Comparison of ENCODE assay signal across 1 cellular context in the genomic region with DNA sequence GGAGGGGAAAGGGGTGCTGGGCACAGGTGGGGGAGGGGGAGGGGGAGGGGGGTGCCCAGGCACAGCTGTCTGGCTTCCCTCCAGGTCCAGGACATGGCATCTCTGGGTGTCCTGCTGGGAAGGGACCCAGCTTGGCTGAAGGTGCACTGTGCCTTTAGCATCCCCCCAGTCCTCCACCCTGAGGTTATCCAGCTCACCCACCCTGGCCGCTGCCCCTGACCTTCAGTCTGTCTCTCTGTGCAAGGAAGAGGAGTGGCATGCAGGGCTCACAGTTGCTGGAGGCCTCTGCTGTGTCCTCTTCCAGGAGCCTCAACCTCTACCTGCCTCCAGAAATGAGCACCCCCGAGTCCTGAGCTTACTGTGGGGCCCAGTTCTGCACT.
TF ChIP-seq lines count a peak whose summit lies in the region.

No MANE protein-coding gene starts in this region.

TF ChIP-seq in H1, 55 proteins besides CTCF, POLR2A, EP300 and RAD21:
- no peak for TF ChIP-seq SUZ12 (IDR thresholded peaks at IDR 0.05; ENCODE audit: low read length)
- no peak for TF ChIP-seq EGR1 (IDR thresholded peaks at IDR 0.05; ENCODE audit: borderline replicate concordance, low read depth, low read length)
- no peak for TF ChIP-seq YY1 (IDR thresholded peaks at IDR 0.05; ENCODE audit: low read depth, low read length)
- no peak for TF ChIP-seq CEBPB (IDR thresholded peaks at IDR 0.05; ENCODE audit: low read depth, low read length)
- TF ChIP-seq ATF2 (IDR thresholded peaks at IDR 0.05; ENCODE audit: low read length) = no peak
- no peak for TF ChIP-seq FOSL1 (IDR thresholded peaks at IDR 0.05; ENCODE audit: insufficient read depth, low read depth, low read length)
- TF ChIP-seq TAF7 (optimal IDR thresholded peaks at IDR 0.05; ENCODE audit: borderline replicate concordance, low read depth, low read length) = no peak
- no peak for TF ChIP-seq GABPA (IDR thresholded peaks at IDR 0.05; ENCODE audit: borderline replicate concordance, insufficient read depth, low read length)
- TF ChIP-seq EZH2 (IDR thresholded peaks at IDR 0.05; ENCODE audit: low read depth, low read length, severe bottlenecking) = no peak
- no peak for TF ChIP-seq SIRT6 (IDR thresholded peaks at IDR 0.05; ENCODE audit: low read length)
- TF ChIP-seq SAP30 (IDR thresholded peaks at IDR 0.05; ENCODE audit: insufficient read depth, insufficient replicate concordance, low read length) = no peak
- no peak for TF ChIP-seq BACH1 (IDR thresholded peaks at IDR 0.05; ENCODE audit: low read length)
- no peak for TF ChIP-seq TBP (IDR thresholded peaks at IDR 0.05; ENCODE audit: low read depth, low read length)
- no peak for TF ChIP-seq POU5F1 (IDR thresholded peaks at IDR 0.05; ENCODE audit: low read depth, low read length)
- TF ChIP-seq JUN (IDR thresholded peaks at IDR 0.05; ENCODE audit: low read depth, low read length) = no peak
TF ChIP-seq in H1: peak in this region for 0.
